13 cellular contexts compared by ENCODE assay signal in the genomic region with DNA sequence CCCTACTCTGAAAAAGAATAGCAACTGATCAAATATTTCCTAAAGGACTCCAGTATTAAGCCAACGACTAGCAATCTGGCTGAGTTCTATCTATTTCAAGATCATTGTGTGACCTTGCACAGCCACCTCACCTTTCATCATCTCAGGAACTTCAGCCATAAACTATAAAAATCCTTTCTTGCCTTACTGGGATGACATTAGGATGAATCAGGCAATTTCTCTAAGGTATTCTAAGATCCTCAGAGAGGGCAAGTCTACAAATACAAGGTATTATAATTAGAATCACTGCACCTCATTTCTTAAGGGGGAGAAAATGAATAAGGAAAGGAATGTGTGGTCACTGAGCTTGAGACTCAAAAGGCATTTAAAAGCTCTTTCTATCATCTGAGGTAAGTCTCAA.
"Had no signal": no experiment of that assay in that cellular context is flagged by ENCODE, and none has a peak within 500 bp of the region (broad histone marks: within the 10 kb centered on the region; RNA-seq: fewer than 3 reads in every experiment).

No MANE protein-coding gene starts in this region.

- H3K27ac ChIP-seq: foreskin keratinocyte, skin epidermis, stomach, thoracic aorta, transverse colon had no signal

- DNase-seq: erythroblast; head of caudate nucleus; hippocampal formation; naive thymus-derived CD8-positive, alpha-beta T cell; posterior cingulate gyrus; stimulated activated naive CD4-positive, alpha-beta T cell; stomach; substantia nigra; transverse colon had no signal

- ATAC-seq: foreskin keratinocyte; naive thymus-derived CD8-positive, alpha-beta T cell; sciatic nerve had no signal
